1 cellular context compared by ENCODE assay signal in the genomic region with DNA sequence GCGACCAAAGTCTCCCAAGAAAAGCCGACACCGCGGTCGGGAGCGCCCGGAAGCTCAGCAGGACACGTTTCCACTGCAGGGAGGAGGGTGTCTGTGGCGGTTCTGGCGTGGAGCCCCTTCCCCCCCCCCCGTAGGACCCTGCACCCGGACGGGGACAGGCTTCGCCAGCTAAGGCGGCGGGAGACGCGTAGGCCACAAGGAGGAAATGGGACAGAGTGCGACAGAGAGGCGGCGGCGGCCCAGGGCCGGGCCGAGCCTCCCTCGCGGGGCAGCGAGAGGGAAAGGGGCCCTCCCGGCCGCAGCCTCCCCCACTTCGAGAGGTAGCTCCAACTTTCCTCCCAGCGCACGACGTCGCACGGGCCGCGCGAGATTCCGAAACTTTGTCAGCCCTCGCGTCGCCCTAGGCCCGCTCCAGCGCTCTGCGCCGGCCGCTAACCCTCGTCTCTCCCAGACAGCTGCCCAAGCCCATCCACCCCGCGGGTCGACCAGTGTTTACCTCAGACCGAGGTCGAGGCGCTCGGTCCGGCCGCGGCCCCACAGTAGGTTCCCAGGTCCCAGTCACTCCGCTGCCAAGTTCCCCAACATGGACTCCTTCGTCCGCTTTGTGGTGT.
A peak's percentile ranks its signal among the peaks of the same experiment; 100 is the strongest.
TF ChIP-seq lines count a peak whose summit lies in the region.

No MANE protein-coding gene starts in this region.

TF ChIP-seq in K562, 482 proteins besides CTCF, POLR2A, EP300 and RAD21 (continued from another document and continues in another):
- no peak for TF ChIP-seq CUX1 (CRISPR knock-in tag; IDR thresholded peaks at IDR 0.05)
- TF ChIP-seq NUFIP1 (IDR thresholded peaks at IDR 0.05; ENCODE audit: partially characterized antibody): no peak
- TF ChIP-seq MEF2A (IDR thresholded peaks at IDR 0.05; ENCODE audit: control insufficient read depth, low read depth, low read length): no peak
- 0 out of 2 replicates have a peak, but pooled peaks have one; percentile 34 for TF ChIP-seq GTF2A2 (tag; IDR thresholded peaks at IDR 0.05)
- TF ChIP-seq ZSCAN29 (IDR thresholded peaks at IDR 0.05): no peak
- no peak for TF ChIP-seq RERE (CRISPR knock-in tag; IDR thresholded peaks at IDR 0.05; ENCODE audit: borderline replicate concordance)
- no peak for TF ChIP-seq MYC (IDR thresholded peaks at IDR 0.05; ENCODE audit: low read depth, low read length)
- peak; percentile 71 for TF ChIP-seq MYC (CRISPR knock-in tag; IDR thresholded peaks at IDR 0.05; ENCODE audit: borderline replicate concordance, low read depth)
- TF ChIP-seq RCOR1 (IDR thresholded peaks at IDR 0.05; ENCODE audit: borderline replicate concordance in 1 of 2, low read depth in 2 of 2, low read length in 2 of 2): no peak
- TF ChIP-seq, protein P1, sequence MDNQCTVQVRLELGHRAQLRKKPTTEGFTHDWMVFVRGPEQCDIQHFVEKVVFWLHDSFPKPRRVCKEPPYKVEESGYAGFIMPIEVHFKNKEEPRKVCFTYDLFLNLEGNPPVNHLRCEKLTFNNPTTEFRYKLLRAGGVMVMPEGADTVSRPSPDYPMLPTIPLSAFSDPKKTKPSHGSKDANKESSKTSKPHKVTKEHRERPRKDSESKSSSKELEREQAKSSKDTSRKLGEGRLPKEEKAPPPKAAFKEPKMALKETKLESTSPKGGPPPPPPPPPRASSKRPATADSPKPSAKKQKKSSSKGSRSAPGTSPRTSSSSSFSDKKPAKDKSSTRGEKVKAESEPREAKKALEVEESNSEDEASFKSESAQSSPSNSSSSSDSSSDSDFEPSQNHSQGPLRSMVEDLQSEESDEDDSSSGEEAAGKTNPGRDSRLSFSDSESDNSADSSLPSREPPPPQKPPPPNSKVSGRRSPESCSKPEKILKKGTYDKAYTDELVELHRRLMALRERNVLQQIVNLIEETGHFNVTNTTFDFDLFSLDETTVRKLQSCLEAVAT (IDR thresholded peaks at IDR 0.05): peak in 1 of 2 experiments; percentile 29; a peak in 2 of 4 replicates
- peak; percentile 28; the same call in 1 of the 2 replicates for TF ChIP-seq KAT7 (CRISPR knock-in tag; IDR thresholded peaks at IDR 0.05; ENCODE audit: borderline replicate concordance)
- TF ChIP-seq, protein P2, sequence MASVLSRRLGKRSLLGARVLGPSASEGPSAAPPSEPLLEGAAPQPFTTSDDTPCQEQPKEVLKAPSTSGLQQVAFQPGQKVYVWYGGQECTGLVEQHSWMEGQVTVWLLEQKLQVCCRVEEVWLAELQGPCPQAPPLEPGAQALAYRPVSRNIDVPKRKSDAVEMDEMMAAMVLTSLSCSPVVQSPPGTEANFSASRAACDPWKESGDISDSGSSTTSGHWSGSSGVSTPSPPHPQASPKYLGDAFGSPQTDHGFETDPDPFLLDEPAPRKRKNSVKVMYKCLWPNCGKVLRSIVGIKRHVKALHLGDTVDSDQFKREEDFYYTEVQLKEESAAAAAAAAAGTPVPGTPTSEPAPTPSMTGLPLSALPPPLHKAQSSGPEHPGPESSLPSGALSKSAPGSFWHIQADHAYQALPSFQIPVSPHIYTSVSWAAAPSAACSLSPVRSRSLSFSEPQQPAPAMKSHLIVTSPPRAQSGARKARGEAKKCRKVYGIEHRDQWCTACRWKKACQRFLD (CRISPR knock-in tag; IDR thresholded peaks at IDR 0.05): no peak
- TF ChIP-seq BACH1 (tag; IDR thresholded peaks at IDR 0.05): no peak
- TF ChIP-seq ZC3H8 (IDR thresholded peaks at IDR 0.05): no peak
- TF ChIP-seq TRIM24 (IDR thresholded peaks at IDR 0.05): no peak
- TF ChIP-seq DMBX1 (CRISPR knock-in tag; IDR thresholded peaks at IDR 0.05; ENCODE audit: borderline replicate concordance): no peak
- TF ChIP-seq CXXC5 (CRISPR knock-in tag; IDR thresholded peaks at IDR 0.05): peak; percentile 26
- TF ChIP-seq, protein P3, sequence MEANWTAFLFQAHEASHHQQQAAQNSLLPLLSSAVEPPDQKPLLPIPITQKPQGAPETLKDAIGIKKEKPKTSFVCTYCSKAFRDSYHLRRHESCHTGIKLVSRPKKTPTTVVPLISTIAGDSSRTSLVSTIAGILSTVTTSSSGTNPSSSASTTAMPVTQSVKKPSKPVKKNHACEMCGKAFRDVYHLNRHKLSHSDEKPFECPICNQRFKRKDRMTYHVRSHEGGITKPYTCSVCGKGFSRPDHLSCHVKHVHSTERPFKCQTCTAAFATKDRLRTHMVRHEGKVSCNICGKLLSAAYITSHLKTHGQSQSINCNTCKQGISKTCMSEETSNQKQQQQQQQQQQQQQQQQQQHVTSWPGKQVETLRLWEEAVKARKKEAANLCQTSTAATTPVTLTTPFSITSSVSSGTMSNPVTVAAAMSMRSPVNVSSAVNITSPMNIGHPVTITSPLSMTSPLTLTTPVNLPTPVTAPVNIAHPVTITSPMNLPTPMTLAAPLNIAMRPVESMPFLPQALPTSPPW (CRISPR knock-in tag; IDR thresholded peaks at IDR 0.05): no peak
- no peak for TF ChIP-seq KLF16 (IDR thresholded peaks at IDR 0.05)
- TF ChIP-seq ZNF354B (CRISPR knock-in tag; IDR thresholded peaks at IDR 0.05): no peak
- TF ChIP-seq ARHGAP35 (IDR thresholded peaks at IDR 0.05; ENCODE audit: partially characterized antibody): no peak
- no peak for TF ChIP-seq FOSL1 (tag; conservative IDR thresholded peaks at IDR 0.05)
- TF ChIP-seq ZNF408 (CRISPR knock-in tag; IDR thresholded peaks at IDR 0.05; ENCODE audit: low read depth): no peak
- TF ChIP-seq MIER1 (IDR thresholded peaks at IDR 0.05; ENCODE audit: low read depth): no peak
- no peak for TF ChIP-seq DPF2 (IDR thresholded peaks at IDR 0.05)
- TF ChIP-seq RBFOX2 (IDR thresholded peaks at IDR 0.05; ENCODE audit: low read depth, low read length): peak; percentile 88
- TF ChIP-seq NONO (IDR thresholded peaks at IDR 0.05; ENCODE audit: low read depth in 2 of 2, low read length in 1 of 2): no peak
- 0 out of 2 replicates have a peak, but pooled peaks have one; percentile 66 for TF ChIP-seq E2F1 (CRISPR knock-in tag; IDR thresholded peaks at IDR 0.05)
- no peak for TF ChIP-seq CREB3 (tag; conservative IDR thresholded peaks at IDR 0.05; ENCODE audit: low read depth)
- no peak for TF ChIP-seq RBM25 (IDR thresholded peaks at IDR 0.05; ENCODE audit: low read depth, low read length, severe bottlenecking)
- TF ChIP-seq ZNF561 (CRISPR knock-in tag; conservative IDR thresholded peaks at IDR 0.05): no peak
- TF ChIP-seq ZC3H11A (IDR thresholded peaks at IDR 0.05; ENCODE audit: low read depth, low read length): no peak
- peak; percentile 72 for TF ChIP-seq PHF8 (IDR thresholded peaks at IDR 0.05; ENCODE audit: borderline replicate concordance, low read length)
- TF ChIP-seq E2F3 (CRISPR knock-in tag; IDR thresholded peaks at IDR 0.05): no peak
- TF ChIP-seq TBP (optimal IDR thresholded peaks at IDR 0.05; ENCODE audit: low read depth, low read length): no peak
- TF ChIP-seq ZHX1 (conservative IDR thresholded peaks at IDR 0.05; ENCODE audit: low read length): no peak
- TF ChIP-seq RBM17 (IDR thresholded peaks at IDR 0.05; ENCODE audit: borderline replicate concordance, low read depth, low read length): no peak
